Comparison of ENCODE assay signal across 24 cellular contexts in the genomic region with DNA sequence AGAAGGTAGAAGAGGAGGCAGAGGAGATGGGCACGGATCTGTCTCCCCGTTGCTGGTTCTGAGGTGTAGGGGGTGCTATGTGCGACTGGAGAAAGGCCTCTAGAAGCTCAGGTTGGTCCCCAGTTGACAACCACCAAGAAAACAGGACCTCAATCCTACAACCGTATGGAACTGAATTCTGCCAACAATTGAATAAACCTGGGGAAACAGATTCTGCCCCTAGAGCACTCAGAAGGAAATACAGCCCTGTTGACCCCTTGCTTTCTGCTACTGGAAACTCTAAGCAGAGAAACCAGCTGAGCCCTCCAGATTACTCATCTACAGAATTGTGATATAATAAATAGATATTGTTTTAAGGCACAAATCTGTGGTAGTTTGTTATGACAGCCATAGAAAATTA.
A peak's percentile ranks its signal among the peaks of the same experiment; 100 is the strongest.
DNase-seq lines count a peak whose midpoint lies in the region; ATAC-seq and TF ChIP-seq lines count a peak whose summit lies in the region.
"Had no signal": no experiment of that assay in that cellular context is flagged by ENCODE, and none has a peak within 500 bp of the region (broad histone marks: within the 10 kb centered on the region; RNA-seq: fewer than 3 reads in every experiment).

No MANE protein-coding gene starts in this region.

- H3K4me2 ChIP-seq in OCI-LY7 (ENCODE audit: low read length), result no peak overlapping the region

- DNase-seq in ELF-1 (ENCODE audit: low read depth, low spot score) (peak; percentile 4), OCI-LY7 (ENCODE audit: low spot score) (no peak), endothelial cell (ENCODE audit: low spot score) (no peak)
- no peak for DNase-seq in activated naive CD4-positive, alpha-beta T cell treated with anti-CD3 and anti-CD28 coated beads, Interleukin-2, amount 50 U/mL, for 72 hours (ENCODE audit: low spot score in 2 of 2)
- no peak for DNase-seq in naive thymus-derived CD4-positive, alpha-beta T cell
- DNase-seq in stimulated activated CD4-positive, alpha-beta T cell treated with anti-CD3 and anti-CD28 coated beads, Interleukin-2, amount 100 ng/mL, for 24 hours, result no peak
- DNase-seq in activated T-cell treated with anti-CD3 and anti-CD28 coated beads, Interleukin-2, amount 50 U/mL, for 24 hours, result no peak
- DNase-seq: activated CD4-positive, alpha-beta memory T cell treated with anti-CD3 and anti-CD28 coated beads for 36 hours; activated naive CD4-positive, alpha-beta T cell treated with anti-CD3 and anti-CD28 coated beads, Interleukin-2, amount 10 ng/mL, durations not matched to agents 7 days and 5 days; activated T-cell treated with anti-CD3 and anti-CD28 coated beads, Interleukin-2, amount 50 U/mL, for 1 hour; CD8-positive, alpha-beta T cell; cerebellar nuclear complex; effector memory CD8-positive, alpha-beta T cell; head of caudate nucleus; NCI-H1092; NCI-H2029 treated with DMSO at 0.1 percent for 48 hours; NCI-H446 treated with DMSO at 0.1 percent for 48 hours; nucleus accumbens had no signal

- H3K27me3 Mint-ChIP-seq in endothelial cell (ENCODE audit: unreplicated experiment), result no peaks in the 10 kb centered on the region
- H3K27me3 Mint-ChIP-seq in naive thymus-derived CD4-positive, alpha-beta T cell, result no peaks in the 10 kb centered on the region
- H3K27me3 Mint-ChIP-seq in activated T-cell treated with anti-CD3 and anti-CD28 coated beads, Interleukin-2, amount 50 U/mL, for 24 hours, result no peaks in the 10 kb centered on the region
- H3K27me3 Mint-ChIP-seq: activated CD4-positive, alpha-beta memory T cell treated with anti-CD3 and anti-CD28 coated beads for 36 hours; activated naive CD4-positive, alpha-beta T cell treated with anti-CD3 and anti-CD28 coated beads, Interleukin-2, amount 10 ng/mL, durations not matched to agents 7 days and 5 days; effector memory CD8-positive, alpha-beta T cell had no signal

- BruUV-seq in OCI-LY7 (replicated peaks; lab: Mats Ljungman, UMichigan), result no TSS peak

- H3K36me3 Mint-ChIP-seq in endothelial cell (ENCODE audit: low read depth, unreplicated experiment), result no peaks in the 10 kb centered on the region
- H3K36me3 Mint-ChIP-seq in activated naive CD4-positive, alpha-beta T cell treated with anti-CD3 and anti-CD28 coated beads, Interleukin-2, amount 50 U/mL, for 72 hours, result no peaks in the 10 kb centered on the region
- no peaks in the 10 kb centered on the region for H3K36me3 Mint-ChIP-seq in naive thymus-derived CD4-positive, alpha-beta T cell
- no peaks in the 10 kb centered on the region for H3K36me3 Mint-ChIP-seq in activated T-cell treated with anti-CD3 and anti-CD28 coated beads, Interleukin-2, amount 50 U/mL, for 24 hours (ENCODE audit: low read depth)
- H3K36me3 Mint-ChIP-seq: activated CD4-positive, alpha-beta memory T cell treated with anti-CD3 and anti-CD28 coated beads for 36 hours; activated naive CD4-positive, alpha-beta T cell treated with anti-CD3 and anti-CD28 coated beads, Interleukin-2, amount 10 ng/mL, durations not matched to agents 7 days and 5 days; CD8-positive, alpha-beta T cell had no signal

- TF ChIP-seq CTCF in 22Rv1 (IDR thresholded peaks at IDR 0.05), result peak; percentile 78
- 0 out of 2 replicates have a peak, but pooled peaks have one; percentile 38 for TF ChIP-seq CTCF in OCI-LY7 (conservative IDR thresholded peaks at IDR 0.05; ENCODE audit: low read length)
- TF ChIP-seq CTCF in endothelial cell (IDR thresholded peaks at IDR 0.05; ENCODE audit: unreplicated experiment), result peak; percentile 22

- H3K79me2 ChIP-seq in OCI-LY7 (ENCODE audit: insufficient read depth, low read depth, low read length), result no peaks in the 10 kb centered on the region

- H3K36me3 ChIP-seq in OCI-LY7 (ENCODE audit: insufficient read depth, low read length), result no peaks in the 10 kb centered on the region
- H3K36me3 ChIP-seq in naive thymus-derived CD4-positive, alpha-beta T cell (ENCODE audit: control insufficient read depth in 2 of 3, insufficient read depth in 3 of 3, low read length in 3 of 3), result no peaks in the 10 kb centered on the region
- H3K36me3 ChIP-seq: ascending aorta, HAP-1, right atrium auricular region, suprapubic skin had no signal

- no peak overlapping the region for H3K27ac Mint-ChIP-seq in endothelial cell (ENCODE audit: unreplicated experiment)
- H3K27ac Mint-ChIP-seq in activated naive CD4-positive, alpha-beta T cell treated with anti-CD3 and anti-CD28 coated beads, Interleukin-2, amount 50 U/mL, for 72 hours, result no peak overlapping the region
- H3K27ac Mint-ChIP-seq in naive thymus-derived CD4-positive, alpha-beta T cell, result no peak overlapping the region
- H3K27ac Mint-ChIP-seq in activated T-cell treated with anti-CD3 and anti-CD28 coated beads, Interleukin-2, amount 50 U/mL, for 24 hours, result no peak overlapping the region
- H3K27ac Mint-ChIP-seq: activated CD4-positive, alpha-beta memory T cell treated with anti-CD3 and anti-CD28 coated beads for 36 hours; activated naive CD4-positive, alpha-beta T cell treated with anti-CD3 and anti-CD28 coated beads, Interleukin-2, amount 10 ng/mL, durations not matched to agents 7 days and 5 days; CD8-positive, alpha-beta T cell; effector memory CD8-positive, alpha-beta T cell had no signal

- H3K27ac ChIP-seq in 22Rv1 (no peak overlapping the region), OCI-LY7 (ENCODE audit: low read depth, low read length, poor library complexity, severe bottlenecking) (no peak overlapping the region)
- no peak overlapping the region for H3K27ac ChIP-seq in naive thymus-derived CD4-positive, alpha-beta T cell (ENCODE audit: low read depth, low read length)
- H3K27ac ChIP-seq: ascending aorta, right atrium auricular region, suprapubic skin had no signal

- no peaks in the 10 kb centered on the region for H3K9me2 ChIP-seq in OCI-LY7 (ENCODE audit: insufficient read depth, low read length)

- no peaks in the 10 kb centered on the region for H3K9me3 Mint-ChIP-seq in endothelial cell (ENCODE audit: unreplicated experiment)
- peaks cover 0 to 4% of the 10 kb centered on the region in 2 donors for H3K9me3 Mint-ChIP-seq in activated naive CD4-positive, alpha-beta T cell treated with anti-CD3 and anti-CD28 coated beads, Interleukin-2, amount 50 U/mL, for 72 hours
- H3K9me3 Mint-ChIP-seq in naive thymus-derived CD4-positive, alpha-beta T cell, result peaks cover 0 to 2% (median 0%) of the 10 kb centered on the region in 11 donors
- no peaks in the 10 kb centered on the region for H3K9me3 Mint-ChIP-seq in activated T-cell treated with anti-CD3 and anti-CD28 coated beads, Interleukin-2, amount 50 U/mL, for 24 hours
- H3K9me3 Mint-ChIP-seq: activated CD4-positive, alpha-beta memory T cell treated with anti-CD3 and anti-CD28 coated beads for 36 hours; activated naive CD4-positive, alpha-beta T cell treated with anti-CD3 and anti-CD28 coated beads, Interleukin-2, amount 10 ng/mL, durations not matched to agents 7 days and 5 days; CD8-positive, alpha-beta T cell had no signal

- H3K4me1 ChIP-seq in OCI-LY7 (ENCODE audit: insufficient read depth, low read length, poor library complexity, severe bottlenecking), result no peaks in the 10 kb centered on the region
- H3K4me1 ChIP-seq in naive thymus-derived CD4-positive, alpha-beta T cell (ENCODE audit: control insufficient read depth in 2 of 2, insufficient read depth in 2 of 2, low read length in 2 of 2), result no peaks in the 10 kb centered on the region
- H3K4me1 ChIP-seq: ascending aorta, HAP-1, right atrium auricular region, suprapubic skin had no signal

- H3K9me3 ChIP-seq in OCI-LY7 (ENCODE audit: low read length), result no peaks in the 10 kb centered on the region
- no peaks in the 10 kb centered on the region for H3K9me3 ChIP-seq in naive thymus-derived CD4-positive, alpha-beta T cell (ENCODE audit: control insufficient read depth in 2 of 3, low read length in 3 of 3)
- H3K9me3 ChIP-seq: ascending aorta, HAP-1, right atrium auricular region, suprapubic skin had no signal

- CTCF ChIA-PET in OCI-LY7 (lab: Charles Lee; ENCODE audit: unreplicated experiment), result no interaction called here
- CTCF ChIA-PET in naive thymus-derived CD4-positive, alpha-beta T cell (lab: Charles Lee), result no interaction called here

- no peak overlapping the region for H3K4me3 ChIP-seq in OCI-LY7 (ENCODE audit: low read depth, low read length, poor library complexity, severe bottlenecking)
- H3K4me3 ChIP-seq in naive thymus-derived CD4-positive, alpha-beta T cell (ENCODE audit: low read length), result no peak overlapping the region
- H3K4me3 ChIP-seq: ascending aorta, HAP-1, right atrium auricular region, suprapubic skin had no signal

- H3K4me1 Mint-ChIP-seq in endothelial cell (ENCODE audit: unreplicated experiment), result peaks cover 13% of the 10 kb centered on the region
- H3K4me1 Mint-ChIP-seq in naive thymus-derived CD4-positive, alpha-beta T cell, result no peaks in the 10 kb centered on the region
- H3K4me1 Mint-ChIP-seq in activated T-cell treated with anti-CD3 and anti-CD28 coated beads, Interleukin-2, amount 50 U/mL, for 24 hours (ENCODE audit: low read depth), result no peaks in the 10 kb centered on the region
- H3K4me1 Mint-ChIP-seq: activated naive CD4-positive, alpha-beta T cell treated with anti-CD3 and anti-CD28 coated beads, Interleukin-2, amount 10 ng/mL, durations not matched to agents 7 days and 5 days had no signal

- ATAC-seq in activated naive CD4-positive, alpha-beta T cell treated with anti-CD3 and anti-CD28 coated beads, Interleukin-2, amount 50 U/mL, for 72 hours, result no peak
- no peak for ATAC-seq in naive thymus-derived CD4-positive, alpha-beta T cell
- ATAC-seq: CD8-positive, alpha-beta T cell; effector memory CD8-positive, alpha-beta T cell; Right ventricle myocardium inferior had no signal

- intact Hi-C loops in OCI-LY7 (cut with micrococcal nuclease; ENCODE audit: unreplicated experiment), result no loop called here
- intact Hi-C loops in naive thymus-derived CD4-positive, alpha-beta T cell (cut with micrococcal nuclease), result no loop called here

- H3K4me3 Mint-ChIP-seq in endothelial cell (ENCODE audit: unreplicated experiment), result no peak overlapping the region
- H3K4me3 Mint-ChIP-seq in naive thymus-derived CD4-positive, alpha-beta T cell, result no peak overlapping the region
- no peak overlapping the region for H3K4me3 Mint-ChIP-seq in activated T-cell treated with anti-CD3 and anti-CD28 coated beads, Interleukin-2, amount 50 U/mL, for 24 hours
- H3K4me3 Mint-ChIP-seq: activated CD4-positive, alpha-beta memory T cell treated with anti-CD3 and anti-CD28 coated beads for 36 hours; activated naive CD4-positive, alpha-beta T cell treated with anti-CD3 and anti-CD28 coated beads, Interleukin-2, amount 10 ng/mL, durations not matched to agents 7 days and 5 days; CD8-positive, alpha-beta T cell; effector memory CD8-positive, alpha-beta T cell had no signal

- no peaks in the 10 kb centered on the region for H4K20me1 ChIP-seq in OCI-LY7 (ENCODE audit: insufficient read depth, low read length)

- no peaks in the 10 kb centered on the region for H3K27me3 ChIP-seq in naive thymus-derived CD4-positive, alpha-beta T cell (ENCODE audit: control insufficient read depth in 2 of 2, insufficient read depth in 2 of 2, low read length in 2 of 2)
- H3K27me3 ChIP-seq: ascending aorta, right atrium auricular region, suprapubic skin had no signal

- no peak overlapping the region for H2AFZ ChIP-seq in OCI-LY7 (ENCODE audit: low read length)

- POLR2A ChIA-PET in OCI-LY7 (lab: Charles Lee), result interaction anchor here (0.7 kb wide), 2 partner anchors 11 to 190 kb away, joined by 3 read pairs; no protein-coding TSS in a partner anchor
- POLR2A ChIA-PET in naive thymus-derived CD4-positive, alpha-beta T cell (lab: Charles Lee), result no interaction called here

Comparison
In these comparisons a context has a peak if more than half of its experiments do, and no peak if none do; other contexts are left out.
1. CTCF ChIP-seq: peak in every context shown above with its lines; median percentile 78 in 22Rv1; 38 in OCI-LY7; 22 in endothelial cell.